In genomic region chr6:80638222-80639055, GRCh38 we compare ENCODE assay signal across 8 cellular contexts.
DNase-seq lines count a peak whose midpoint lies in the region; ATAC-seq and FAIRE-seq lines count a peak whose summit lies in the region.

No MANE protein-coding gene starts in this region.

- peak overlapping the region in 1 of 2 donors; percentile 83 for H3K27ac ChIP-seq in small intestine (ENCODE audit: low read depth in 1 of 2, low read length in 1 of 2)

- H3K4me1 Mint-ChIP-seq in activated T-helper 1 cell treated with anti-CD3 and anti-CD28 coated beads, Interleukin-12 subunit alpha, Interleukin-12 subunit beta, Interleukin-2, Interleukin-4 antibody, amounts not matched to agents 30 ng/mL and 10 ng/mL and 1 ng/mL, durations not matched to agents 14 hours and 24 hours and 36 hours (ENCODE audit: low read depth): no peaks in the 10 kb centered on the region
- H3K4me1 Mint-ChIP-seq in activated CD8-positive, alpha-beta memory T cell treated with anti-CD3 and anti-CD28 coated beads, Interleukin-2, amount 10 ng/mL, durations not matched to agents 7 days and 5 days: no peaks in the 10 kb centered on the region

- peak; percentile 72 for ATAC-seq in GM21825 (IDR thresholded peaks at IDR 0.05; ENCODE audit: unreplicated experiment)
- no peak for ATAC-seq in activated CD8-positive, alpha-beta memory T cell treated with anti-CD3 and anti-CD28 coated beads, Interleukin-2, amount 10 ng/mL, durations not matched to agents 7 days and 5 days

- H3K36me3 Mint-ChIP-seq in activated T-helper 1 cell treated with anti-CD3 and anti-CD28 coated beads, Interleukin-12 subunit alpha, Interleukin-12 subunit beta, Interleukin-2, Interleukin-4 antibody, amounts not matched to agents 30 ng/mL and 10 ng/mL and 1 ng/mL, durations not matched to agents 14 hours and 24 hours and 36 hours (ENCODE audit: low read depth): no peaks in the 10 kb centered on the region
- H3K36me3 Mint-ChIP-seq in activated CD8-positive, alpha-beta memory T cell treated with anti-CD3 and anti-CD28 coated beads, Interleukin-2, amount 10 ng/mL, durations not matched to agents 7 days and 5 days: no peaks in the 10 kb centered on the region

- in situ Hi-C loops in SK-MEL-5 (cut with HindIII; ENCODE audit: low pct_unique_long_range_greater_than_20kb, low sequenced_read_pairs): no loop called here

- H3K27me3 ChIP-seq in small intestine (ENCODE audit: control insufficient read depth in 2 of 2, insufficient read depth in 2 of 2, low read length in 2 of 2): no peaks in the 10 kb centered on the region

- FAIRE-seq in small intestine (lab: Jason Lieb, UNC): peak; percentile 71

- CTCF ChIA-PET in activated CD8-positive, alpha-beta memory T cell treated with anti-CD3 and anti-CD28 coated beads, Interleukin-2, amount 10 ng/mL, durations not matched to agents 7 days and 5 days (lab: Charles Lee): no interaction called here

- H3K4me3 ChIP-seq in small intestine (ENCODE audit: low read depth in 1 of 2, low read length in 2 of 2): no peak overlapping the region

- H3K9me3 Mint-ChIP-seq in activated T-helper 1 cell treated with anti-CD3 and anti-CD28 coated beads, Interleukin-12 subunit alpha, Interleukin-12 subunit beta, Interleukin-2, Interleukin-4 antibody, amounts not matched to agents 30 ng/mL and 10 ng/mL and 1 ng/mL, durations not matched to agents 14 hours and 24 hours and 36 hours: no peaks in the 10 kb centered on the region
- no peaks in the 10 kb centered on the region for H3K9me3 Mint-ChIP-seq in activated CD8-positive, alpha-beta memory T cell treated with anti-CD3 and anti-CD28 coated beads, Interleukin-2, amount 10 ng/mL, durations not matched to agents 7 days and 5 days (ENCODE audit: low read depth)

- WGBS in small intestine, 3 donors: 21 to 32% (median 26%) methylated on average over 9 of the region's 9 CpGs

- no peak overlapping the region for H3K4me3 Mint-ChIP-seq in activated T-helper 1 cell treated with anti-CD3 and anti-CD28 coated beads, Interleukin-12 subunit alpha, Interleukin-12 subunit beta, Interleukin-2, Interleukin-4 antibody, amounts not matched to agents 30 ng/mL and 10 ng/mL and 1 ng/mL, durations not matched to agents 14 hours and 24 hours and 36 hours
- no peak overlapping the region for H3K4me3 Mint-ChIP-seq in activated CD8-positive, alpha-beta memory T cell treated with anti-CD3 and anti-CD28 coated beads, Interleukin-2, amount 10 ng/mL, durations not matched to agents 7 days and 5 days

- H3K27ac Mint-ChIP-seq in activated T-helper 1 cell treated with anti-CD3 and anti-CD28 coated beads, Interleukin-12 subunit alpha, Interleukin-12 subunit beta, Interleukin-2, Interleukin-4 antibody, amounts not matched to agents 30 ng/mL and 10 ng/mL and 1 ng/mL, durations not matched to agents 14 hours and 24 hours and 36 hours: no peak overlapping the region
- H3K27ac Mint-ChIP-seq in activated CD8-positive, alpha-beta memory T cell treated with anti-CD3 and anti-CD28 coated beads, Interleukin-2, amount 10 ng/mL, durations not matched to agents 7 days and 5 days: no peak overlapping the region

- no peaks in the 10 kb centered on the region for H3K36me3 ChIP-seq in small intestine (ENCODE audit: control insufficient read depth in 2 of 2, insufficient read depth in 2 of 2, low read length in 2 of 2)

- H3K4me1 ChIP-seq in small intestine (ENCODE audit: control insufficient read depth in 2 of 2, insufficient read depth in 1 of 2, low read depth in 1 of 2, low read length in 1 of 2): peaks cover 0 to 4% of the 10 kb centered on the region in 2 donors

- DNase-seq in EH (ENCODE audit: low read depth) (peak; percentile 98), Kasumi-1 (lab: John Stamatoyannopoulos, UW) (peak; percentile 88 to 90), SK-MEL-5 (ENCODE audit: low read depth, low spot score) (peak; percentile 91), glomerular visceral epithelial cell (ENCODE audit: extremely low spot score) (peak; percentile 79), small intestine (peak; percentile 93)
- no peak for DNase-seq in activated T-helper 1 cell treated with anti-CD3 and anti-CD28 coated beads, Interleukin-12 subunit alpha, Interleukin-12 subunit beta, Interleukin-2, Interleukin-4 antibody, amounts not matched to agents 30 ng/mL and 10 ng/mL and 1 ng/mL, durations not matched to agents 14 hours and 24 hours and 36 hours (ENCODE audit: low spot score)
- DNase-seq in activated CD8-positive, alpha-beta memory T cell treated with anti-CD3 and anti-CD28 coated beads, Interleukin-2, amount 10 ng/mL, durations not matched to agents 7 days and 5 days: no peak

- no peaks in the 10 kb centered on the region for H3K27me3 Mint-ChIP-seq in activated T-helper 1 cell treated with anti-CD3 and anti-CD28 coated beads, Interleukin-12 subunit alpha, Interleukin-12 subunit beta, Interleukin-2, Interleukin-4 antibody, amounts not matched to agents 30 ng/mL and 10 ng/mL and 1 ng/mL, durations not matched to agents 14 hours and 24 hours and 36 hours (ENCODE audit: insufficient read depth)
- no peaks in the 10 kb centered on the region for H3K27me3 Mint-ChIP-seq in activated CD8-positive, alpha-beta memory T cell treated with anti-CD3 and anti-CD28 coated beads, Interleukin-2, amount 10 ng/mL, durations not matched to agents 7 days and 5 days

- intact Hi-C loops in activated T-helper 1 cell treated with anti-CD3 and anti-CD28 coated beads, Interleukin-12 subunit alpha, Interleukin-12 subunit beta, Interleukin-2, Interleukin-4 antibody, amounts not matched to agents 30 ng/mL and 10 ng/mL and 1 ng/mL, durations not matched to agents 14 hours and 24 hours and 36 hours (cut with micrococcal nuclease): no loop called here

- no peaks in the 10 kb centered on the region for H3K9me3 ChIP-seq in small intestine (ENCODE audit: control insufficient read depth, low read depth)

Comparison
In these comparisons a context has a peak if more than half of its experiments do, and no peak if none do; other contexts are left out.
1. DNase-seq: peak in EH (single experiment), Kasumi-1 (2 of 2), SK-MEL-5 (single experiment), glomerular visceral epithelial cell (single experiment) and small intestine (single experiment); none in activated T-helper 1 cell treated with anti-CD3 and anti-CD28 coated beads, Interleukin-12 subunit alpha, Interleukin-12 subunit beta, Interleukin-2, Interleukin-4 antibody, amounts not matched to agents 30 ng/mL and 10 ng/mL and 1 ng/mL, durations not matched to agents 14 hours and 24 hours and 36 hours (single experiment) and activated CD8-positive, alpha-beta memory T cell treated with anti-CD3 and anti-CD28 coated beads, Interleukin-2, amount 10 ng/mL, durations not matched to agents 7 days and 5 days (single experiment).